Comparison of ENCODE assay signal across 26 cellular contexts in genomic region chr14:53551862-53552261, GRCh38.
DNase-seq lines count a peak whose midpoint lies in the region; ATAC-seq, FAIRE-seq and TF ChIP-seq lines count a peak whose summit lies in the region.
"Had no signal": no experiment of that assay in that cellular context is flagged by ENCODE, and none has a peak within 500 bp of the region (broad histone marks: within the 10 kb centered on the region; RNA-seq: fewer than 3 reads in every experiment).

No MANE protein-coding gene starts in this region.

- POLR2A ChIA-PET in HepG2 (lab: Yijun Ruan, JAX) = no interaction called here
- POLR2A ChIA-PET in activated CD4-positive, alpha-beta memory T cell treated with anti-CD3 and anti-CD28 coated beads for 36 hours (lab: Charles Lee) = no interaction called here

- no peak overlapping the region for H3K4me3 Mint-ChIP-seq in activated CD4-positive, alpha-beta memory T cell treated with anti-CD3 and anti-CD28 coated beads for 36 hours
- H3K4me3 Mint-ChIP-seq: CD14-positive monocyte; CD4-positive, alpha-beta memory T cell; CD4-positive, CD25-positive, alpha-beta regulatory T cell; CD8-positive, alpha-beta memory T cell had no signal

- H3K27me3 Mint-ChIP-seq in activated CD4-positive, alpha-beta memory T cell treated with anti-CD3 and anti-CD28 coated beads for 36 hours = no peaks in the 10 kb centered on the region
- H3K27me3 Mint-ChIP-seq: CD4-positive, CD25-positive, alpha-beta regulatory T cell had no signal

- no peak overlapping the region for H3K4me2 ChIP-seq in HepG2 (ENCODE audit: low read depth, low read length)
- H3K4me2 ChIP-seq: BLaER1 had no signal

- H3K4me3 ChIP-seq in HepG2 (replicated peaks in 1 of 3; ENCODE audit: insufficient read depth in 1 of 3, low read depth in 2 of 3, low read length in 3 of 3) = no peak overlapping the region
- no peak overlapping the region for H3K4me3 ChIP-seq in right lobe of liver
- no peak overlapping the region for H3K4me3 ChIP-seq in SJCRH30
- H3K4me3 ChIP-seq: BLaER1, GM12878 had no signal

- TF ChIP-seq EP300 in HepG2 (IDR thresholded peaks at IDR 0.05; ENCODE audit: low read depth in 2 of 2, low read length in 2 of 2) (no peak), HepG2 (CRISPR knock-in tag; IDR thresholded peaks at IDR 0.05; ENCODE audit: borderline replicate concordance) (no peak)

- H3K4me1 Mint-ChIP-seq in activated CD4-positive, alpha-beta memory T cell treated with anti-CD3 and anti-CD28 coated beads for 36 hours (ENCODE audit: low read depth) = no peaks in the 10 kb centered on the region
- H3K4me1 Mint-ChIP-seq: CD14-positive monocyte; CD4-positive, alpha-beta memory T cell; CD4-positive, CD25-positive, alpha-beta regulatory T cell; CD8-positive, alpha-beta memory T cell had no signal

- no peak for TF ChIP-seq RAD21 in HepG2 (CRISPR knock-in tag; IDR thresholded peaks at IDR 0.05)

- CTCF ChIA-PET in HepG2 (lab: Yijun Ruan, JAX; ENCODE audit: low intra/inter-chr PET ratio, low total read pairs) = no interaction called here
- CTCF ChIA-PET in activated CD4-positive, alpha-beta memory T cell treated with anti-CD3 and anti-CD28 coated beads for 36 hours (lab: Charles Lee) = no interaction called here

- BruUV-seq in HepG2 (replicated peaks; lab: Mats Ljungman, UMichigan) = no TSS peak

- H3K36me3 ChIP-seq in HepG2 (replicated peaks in 1 of 2; ENCODE audit: control insufficient read depth in 1 of 2, insufficient read depth in 2 of 2, low read length in 2 of 2) (no peaks in the 10 kb centered on the region), right lobe of liver (no peaks in the 10 kb centered on the region), SJCRH30 (no peaks in the 10 kb centered on the region)
- H3K36me3 ChIP-seq: BE2C, BLaER1 had no signal

- DNase-seq in HepG2 (ENCODE audit: low spot score) (no peak), right lobe of liver (no peak), DMS79 treated with DMSO at 0.1 percent for 48 hours (lab: John Stamatoyannopoulos, UW) (peak; percentile 70), SJCRH30 (no peak)
- DNase-seq in activated CD4-positive, alpha-beta T cell treated with anti-CD3 and anti-CD28 coated beads, Interleukin-2, amount 50 U/mL, for 4 hours = no peak
- DNase-seq in activated CD4-positive, alpha-beta memory T cell treated with anti-CD3 and anti-CD28 coated beads for 36 hours = no peak
- DNase-seq: ACHN; BE2C; C1 segment of cervical spinal cord; CD4-positive, alpha-beta memory T cell; CD4-positive, CD25-positive, alpha-beta regulatory T cell; CD8-positive, alpha-beta memory T cell; COR-L47; DMS 273 treated with DMSO at 0.1 percent for 48 hours; DMS153; DMS53; DND-41; EL; GDM1 had no signal

- no peaks in the 10 kb centered on the region for H4K20me1 ChIP-seq in HepG2 (ENCODE audit: insufficient read depth, low read length)
- H4K20me1 ChIP-seq: BLaER1 had no signal

- H3K9me3 ChIP-seq in HepG2 (ENCODE audit: low read length) (no peaks in the 10 kb centered on the region), right lobe of liver (no peaks in the 10 kb centered on the region), SJCRH30 (replicated peaks) (no peaks in the 10 kb centered on the region; the same call in 1 of the 2 replicates)
- H3K9me3 ChIP-seq: BE2C, BLaER1 had no signal

- TF ChIP-seq POLR2A in HepG2 (IDR thresholded peaks at IDR 0.05; ENCODE audit: insufficient read depth in 1 of 2, low read depth in 2 of 2, low read length in 2 of 2) = no peak
- TF ChIP-seq POLR2A in right lobe of liver (IDR thresholded peaks at IDR 0.05) = no peak

- H3K9me3 Mint-ChIP-seq in activated CD4-positive, alpha-beta memory T cell treated with anti-CD3 and anti-CD28 coated beads for 36 hours = no peaks in the 10 kb centered on the region

- ATAC-seq in HepG2 (no peak), right lobe of liver (no peak), HG02623 (IDR thresholded peaks at IDR 0.05; ENCODE audit: unreplicated experiment) (no peak)
- ATAC-seq: GM12878 had no signal

- in situ Hi-C loops in HepG2 (cut with HindIII; ENCODE audit: extremely low pct_ligation_motif_present, low pct_unique_long_range_greater_than_20kb) = no loop called here

- no peak overlapping the region for H3K27ac ChIP-seq in HepG2 (ENCODE audit: extremely low read length, insufficient read depth, low read length)
- H3K27ac ChIP-seq in right lobe of liver = no peak overlapping the region
- H3K27ac ChIP-seq in SJCRH30 = peak overlapping the region; percentile 99
- H3K27ac ChIP-seq: 22Rv1, BLaER1 had no signal

- no peak overlapping the region for H2AFZ ChIP-seq in HepG2 (ENCODE audit: low read length)

- no peaks in the 10 kb centered on the region for H3K36me3 Mint-ChIP-seq in activated CD4-positive, alpha-beta memory T cell treated with anti-CD3 and anti-CD28 coated beads for 36 hours
- H3K36me3 Mint-ChIP-seq: CD14-positive monocyte; CD4-positive, alpha-beta memory T cell; CD4-positive, CD25-positive, alpha-beta regulatory T cell had no signal

- no peaks in the 10 kb centered on the region for H3K79me2 ChIP-seq in HepG2 (ENCODE audit: insufficient read depth, low read length)

- no peaks in the 10 kb centered on the region for H3K27me3 ChIP-seq in HepG2 (ENCODE audit: control insufficient read depth in 1 of 2, insufficient read depth in 2 of 2, low read length in 2 of 2)
- H3K27me3 ChIP-seq in right lobe of liver = no peaks in the 10 kb centered on the region
- H3K27me3 ChIP-seq in SJCRH30 = no peaks in the 10 kb centered on the region
- H3K27me3 ChIP-seq: BLaER1 had no signal

- H3K27ac Mint-ChIP-seq in activated CD4-positive, alpha-beta memory T cell treated with anti-CD3 and anti-CD28 coated beads for 36 hours = no peak overlapping the region
- H3K27ac Mint-ChIP-seq: CD4-positive, CD25-positive, alpha-beta regulatory T cell; CD8-positive, alpha-beta memory T cell had no signal

- TF ChIP-seq CTCF in HepG2 (CRISPR knock-in tag; IDR thresholded peaks at IDR 0.05) (no peak), right lobe of liver (IDR thresholded peaks at IDR 0.05) (no peak)

- no peak overlapping the region for H3K9ac ChIP-seq in HepG2 (ENCODE audit: insufficient read depth, low read depth, low read length)
- H3K9ac ChIP-seq: BLaER1 had no signal

- no peaks in the 10 kb centered on the region for H3K4me1 ChIP-seq in HepG2 (ENCODE audit: insufficient read depth, low read length)
- no peaks in the 10 kb centered on the region for H3K4me1 ChIP-seq in right lobe of liver
- H3K4me1 ChIP-seq in SJCRH30 = peaks cover 52% of the 10 kb centered on the region
- H3K4me1 ChIP-seq: BE2C, BLaER1 had no signal

- no peak for FAIRE-seq in HepG2 (lab: Jason Lieb, UNC)
- FAIRE-seq: GM12878, GM12892, GM18507 had no signal

- intact Hi-C loops in HepG2 (cut with micrococcal nuclease; ENCODE audit: unreplicated experiment) = no loop called here
- intact Hi-C loops in right lobe of liver (cut with DNase I) = no loop called here
- intact Hi-C loops in activated CD4-positive, alpha-beta memory T cell treated with anti-CD3 and anti-CD28 coated beads for 36 hours (cut with micrococcal nuclease) = no loop called here

TF ChIP-seq in HepG2, 621 proteins besides CTCF, POLR2A, EP300 and RAD21:
- TF ChIP-seq MAFF (IDR thresholded peaks at IDR 0.05; ENCODE audit: low read depth, low read length) = peak; percentile 76
- peak; percentile 87 to 91 for TF ChIP-seq MAFK (conservative IDR thresholded peaks at IDR 0.05 in 1 of 2, IDR thresholded peaks at IDR 0.05 in 1 of 2; ENCODE audit: low read length in 2 of 2)
- TF ChIP-seq ZNF235 (CRISPR knock-in tag; IDR thresholded peaks at IDR 0.05; ENCODE audit: borderline replicate concordance) = no peak
